In genomic region chr1:204623894-204624361, GRCh38 we compare ENCODE assay signal across 11 cellular contexts.
DNase-seq lines count a peak whose midpoint lies in the region; ATAC-seq, FAIRE-seq and TF ChIP-seq lines count a peak whose summit lies in the region.
"Had no signal": no experiment of that assay in that cellular context is flagged by ENCODE, and none has a peak within 500 bp of the region (broad histone marks: within the 10 kb centered on the region; RNA-seq: fewer than 3 reads in every experiment).

No MANE protein-coding gene starts in this region.

- TF ChIP-seq POLR2A in HCT116 (IDR thresholded peaks at IDR 0.05; ENCODE audit: borderline replicate concordance, extremely low read depth, insufficient read depth, insufficient read length) (no peak), thyroid gland (IDR thresholded peaks at IDR 0.05) (no peak)

- H3K9me3 ChIP-seq in Caco-2 (no peaks in the 10 kb centered on the region), HCT116 (ENCODE audit: control insufficient read depth in 1 of 2, insufficient read depth in 1 of 2, low read depth in 1 of 2, low read length in 2 of 2) (no peaks in the 10 kb centered on the region), kidney (ENCODE audit: control insufficient read depth in 1 of 2, low read length in 2 of 2) (no peaks in the 10 kb centered on the region), thyroid gland (no peaks in the 10 kb centered on the region), lower lobe of right lung (no peaks in the 10 kb centered on the region)
- H3K9me3 ChIP-seq: heart left ventricle had no signal

- H3K4me2 ChIP-seq in HCT116 (ENCODE audit: low read length), result peak overlapping the region; percentile 52

- BruUV-seq in Caco-2 (replicated peaks; lab: Mats Ljungman, UMichigan) (no TSS peak), HCT116 (replicated peaks; lab: Mats Ljungman, UMichigan) (no TSS peak)

- H3K27ac Mint-ChIP-seq in Caco-2 (ENCODE audit: unreplicated experiment) (no peak overlapping the region), T-cell (no peak overlapping the region)

- no peaks in the 10 kb centered on the region for H3K9me2 ChIP-seq in HCT116 (ENCODE audit: insufficient read depth)

- H3K4me1 Mint-ChIP-seq in Caco-2 (ENCODE audit: low read depth, unreplicated experiment), result peaks cover 26% of the 10 kb centered on the region
- H3K4me1 Mint-ChIP-seq in T-cell, result no peaks in the 10 kb centered on the region

- no peaks in the 10 kb centered on the region for H3K9me3 Mint-ChIP-seq in Caco-2 (ENCODE audit: unreplicated experiment)
- no peaks in the 10 kb centered on the region for H3K9me3 Mint-ChIP-seq in T-cell

- H3K4me3 ChIP-seq in Caco-2 (ENCODE audit: low read depth, low read length) (no peak overlapping the region), HCT116 (replicated peaks in 1 of 2; ENCODE audit: low read depth in 1 of 2, low read length in 2 of 2) (no peak overlapping the region), kidney (ENCODE audit: low read length in 2 of 2) (no peak overlapping the region), thyroid gland (replicated peaks in 1 of 3) (no peak overlapping the region), lower lobe of right lung (no peak overlapping the region)
- H3K4me3 ChIP-seq: heart left ventricle, SK-N-MC, skin epidermis had no signal

- no peak for FAIRE-seq in kidney (lab: Jason Lieb, UNC)

- 74 to 80% methylated on average over 2 to 3 of the region's 3 CpGs for WGBS in thyroid gland, 2 donors

- H3K36me3 ChIP-seq in Caco-2 (ENCODE audit: control insufficient read depth, insufficient read depth, low read length), result no peaks in the 10 kb centered on the region
- no peaks in the 10 kb centered on the region for H3K36me3 ChIP-seq in HCT116 (ENCODE audit: control insufficient read depth in 1 of 2, insufficient read depth in 2 of 2, low read length in 2 of 2)
- H3K36me3 ChIP-seq in kidney (ENCODE audit: control insufficient read depth in 1 of 2, insufficient read depth in 2 of 2, low read length in 2 of 2), result no peaks in the 10 kb centered on the region
- no peaks in the 10 kb centered on the region for H3K36me3 ChIP-seq in thyroid gland
- no peaks in the 10 kb centered on the region for H3K36me3 ChIP-seq in lower lobe of right lung
- H3K36me3 ChIP-seq: heart left ventricle had no signal

- peak; percentile 65 for DNase-seq in Caco-2
- DNase-seq in HCT116 (ENCODE audit: low read depth, low spot score), result peak; percentile 21
- DNase-seq in T-cell, result peak in 19 of 34 experiments; percentile 2 to 34 (median 14)
- peak; percentile 52 for DNase-seq in kidney
- no peak for DNase-seq in thyroid gland
- DNase-seq in NCI-H748 (lab: John Stamatoyannopoulos, UW; ENCODE audit: unreplicated experiment), result no peak
- DNase-seq in lower lobe of right lung, result no peak

- H3K27me3 ChIP-seq in Caco-2 (replicated peaks; ENCODE audit: control insufficient read depth, insufficient read depth, low read length) (no peaks in the 10 kb centered on the region), HCT116 (ENCODE audit: insufficient read depth, low read length) (no peaks in the 10 kb centered on the region), thyroid gland (no peaks in the 10 kb centered on the region), lower lobe of right lung (ENCODE audit: low read depth) (no peaks in the 10 kb centered on the region)
- H3K27me3 ChIP-seq: heart left ventricle had no signal

- peak; percentile 48 to 55 for TF ChIP-seq CTCF in Caco-2 (IDR thresholded peaks at IDR 0.05; ENCODE audit: insufficient read depth in 1 of 2, low read depth in 1 of 2, low read length in 1 of 2, severe bottlenecking in 1 of 2, unreplicated experiment in 1 of 2)
- peak; percentile 48 to 61 (median 58); a peak in 5 of 6 replicates for TF ChIP-seq CTCF in HCT116 (IDR thresholded peaks at IDR 0.05 in 2 of 3, conservative IDR thresholded peaks at IDR 0.05 in 1 of 3; ENCODE audit: borderline replicate concordance in 1 of 3, insufficient read depth in 1 of 3, low read depth in 2 of 3, low read length in 2 of 3)
- no peak for TF ChIP-seq CTCF in kidney (IDR thresholded peaks at IDR 0.05; ENCODE audit: borderline replicate concordance, extremely low read depth, insufficient read depth)
- no peak for TF ChIP-seq CTCF in thyroid gland (IDR thresholded peaks at IDR 0.05)
- TF ChIP-seq CTCF in lower lobe of right lung (IDR thresholded peaks at IDR 0.05), result no peak

- H2AFZ ChIP-seq in HCT116 (ENCODE audit: low read depth, low read length, poor library complexity, severe bottlenecking), result no peak overlapping the region

- ATAC-seq in HCT116 (peak; percentile 85), T-cell (replicated peaks in 1 of 4) (peak in 2 of 4 experiments; percentile 42 to 64), GM18907 (IDR thresholded peaks at IDR 0.05; ENCODE audit: unreplicated experiment) (no peak), lower lobe of right lung (no peak)

- no peak overlapping the region for H3K27ac ChIP-seq in HCT116 (ENCODE audit: low read depth, low read length)
- no peak overlapping the region for H3K27ac ChIP-seq in kidney (ENCODE audit: low read depth in 2 of 2, low read length in 2 of 2)
- no peak overlapping the region for H3K27ac ChIP-seq in thyroid gland
- no peak overlapping the region for H3K27ac ChIP-seq in lower lobe of right lung
- H3K27ac ChIP-seq: heart left ventricle, SK-N-MC, skin epidermis had no signal

- no peak; the same call in 1 of the 2 replicates for TF ChIP-seq RAD21 in HCT116 (IDR thresholded peaks at IDR 0.05; ENCODE audit: low read depth)

- POLR2A ChIA-PET in Caco-2 (lab: Charles Lee) (no interaction called here), HCT116 (lab: Charles Lee) (no interaction called here), T-cell (lab: Charles Lee) (no interaction called here)

- H3K9ac ChIP-seq in HCT116 (ENCODE audit: low read length), result no peak overlapping the region
- H3K9ac ChIP-seq in kidney (ENCODE audit: low read length in 2 of 2), result peak overlapping the region in 1 of 2 donors; percentile 30

- intact Hi-C loops in Caco-2 (cut with micrococcal nuclease; ENCODE audit: unreplicated experiment), result loop anchor here (2.0 kb wide), 1 partner anchor 57 kb away; no protein-coding TSS in a partner anchor
- intact Hi-C loops in HCT116 (cut with micrococcal nuclease), result no loop called here
- intact Hi-C loops in kidney (cut with DNase I), result no loop called here
- intact Hi-C loops in thyroid gland (cut with DNase I), result no loop called here
- intact Hi-C loops in lower lobe of right lung (cut with DNase I), result no loop called here

- no peaks in the 10 kb centered on the region for H3K36me3 Mint-ChIP-seq in Caco-2 (ENCODE audit: insufficient read depth, unreplicated experiment)
- H3K36me3 Mint-ChIP-seq in T-cell, result peaks cover 6% of the 10 kb centered on the region

- no peaks in the 10 kb centered on the region for H3K79me2 ChIP-seq in HCT116 (ENCODE audit: insufficient read depth, low read length)

- no peaks in the 10 kb centered on the region for H4K20me1 ChIP-seq in HCT116 (ENCODE audit: insufficient read depth)

- H3K4me3 Mint-ChIP-seq in Caco-2 (ENCODE audit: unreplicated experiment) (no peak overlapping the region), T-cell (no peak overlapping the region)

- CTCF ChIA-PET in Caco-2 (lab: Charles Lee) (interaction anchor here (0.6 to 2.6 kb wide), 8 partner anchors 13 to 183 kb away, joined by 3 to 19 read pairs (median 4); no protein-coding TSS in a partner anchor), HCT116 (lab: Charles Lee) (interaction anchor here (0.6 to 2.3 kb wide), 7 partner anchors 8 to 1696 kb away, joined by 3 to 8 read pairs (median 4); no protein-coding TSS in a partner anchor), T-cell (lab: Charles Lee) (interaction anchor here in 1 of 2 donors (1.0 to 1.1 kb wide), 2 partner anchors 58 to 107 kb away, joined by 3 read pairs; no protein-coding TSS in a partner anchor)

- no peaks in the 10 kb centered on the region for H3K27me3 Mint-ChIP-seq in Caco-2 (ENCODE audit: insufficient read depth, unreplicated experiment)
- H3K27me3 Mint-ChIP-seq in T-cell, result no peaks in the 10 kb centered on the region

- H3K4me1 ChIP-seq in Caco-2, result peaks cover 29% of the 10 kb centered on the region
- peaks cover 26 to 29% of the 10 kb centered on the region in 2 experiments for H3K4me1 ChIP-seq in HCT116 (ENCODE audit: control insufficient read depth in 1 of 2, insufficient read depth in 2 of 2, low read length in 2 of 2)
- H3K4me1 ChIP-seq in kidney (ENCODE audit: control insufficient read depth in 1 of 2, insufficient read depth in 1 of 2, low read depth in 1 of 2, low read length in 2 of 2), result peaks cover 10 to 16% of the 10 kb centered on the region in 2 donors
- no peaks in the 10 kb centered on the region for H3K4me1 ChIP-seq in thyroid gland
- no peaks in the 10 kb centered on the region for H3K4me1 ChIP-seq in lower lobe of right lung

- RAD21 ChIA-PET in HCT116 (lab: Charles Lee; ENCODE audit: low non-redundant PET in 1 of 2, low total read pairs in 2 of 2, uncharacterized antibody in 2 of 2, unreplicated experiment in 2 of 2), result interaction anchor here in 1 of 2 experiments (1.6 kb wide), 1 partner anchor 183 kb away, joined by 8 read pairs; no protein-coding TSS in a partner anchor

TF ChIP-seq in HCT116, 20 proteins besides CTCF, POLR2A, EP300 and RAD21:
- TF ChIP-seq ZNF274 (IDR thresholded peaks at IDR 0.05; ENCODE audit: low read depth, low read length) (no peak), SRF (IDR thresholded peaks at IDR 0.05; ENCODE audit: low read depth) (no peak), EZH2 (IDR thresholded peaks at IDR 0.05) (no peak), EZH2phosphoT487 (IDR thresholded peaks at IDR 0.05; ENCODE audit: borderline replicate concordance) (no peak), CEBPB (IDR thresholded peaks at IDR 0.05; ENCODE audit: low read depth) (no peak), ELF1 (IDR thresholded peaks at IDR 0.05; ENCODE audit: borderline replicate concordance, low read depth) (no peak), EGR1 (IDR thresholded peaks at IDR 0.05; ENCODE audit: low read depth) (no peak), ZFX (IDR thresholded peaks at IDR 0.05) (no peak), ZBTB33 (IDR thresholded peaks at IDR 0.05; ENCODE audit: extremely low read depth, insufficient replicate concordance, low read length) (no peak)
TF ChIP-seq in HCT116: peak in this region for 0.

Comparison
In these comparisons a context has a peak if more than half of its experiments do, and no peak if none do; other contexts are left out.
1. DNase-seq: peak in Caco-2 (2 of 2), HCT116 (single experiment), T-cell (19 of 34) and kidney (single experiment); none in thyroid gland (0 of 2), NCI-H748 (single experiment) and lower lobe of right lung (single experiment).
2. CTCF ChIP-seq: peak in Caco-2 (2 of 2) and HCT116 (3 of 3); none in kidney (single experiment), thyroid gland (0 of 6) and lower lobe of right lung (single experiment).